ENCODE assay signal across 8 cellular contexts in the genomic region with DNA sequence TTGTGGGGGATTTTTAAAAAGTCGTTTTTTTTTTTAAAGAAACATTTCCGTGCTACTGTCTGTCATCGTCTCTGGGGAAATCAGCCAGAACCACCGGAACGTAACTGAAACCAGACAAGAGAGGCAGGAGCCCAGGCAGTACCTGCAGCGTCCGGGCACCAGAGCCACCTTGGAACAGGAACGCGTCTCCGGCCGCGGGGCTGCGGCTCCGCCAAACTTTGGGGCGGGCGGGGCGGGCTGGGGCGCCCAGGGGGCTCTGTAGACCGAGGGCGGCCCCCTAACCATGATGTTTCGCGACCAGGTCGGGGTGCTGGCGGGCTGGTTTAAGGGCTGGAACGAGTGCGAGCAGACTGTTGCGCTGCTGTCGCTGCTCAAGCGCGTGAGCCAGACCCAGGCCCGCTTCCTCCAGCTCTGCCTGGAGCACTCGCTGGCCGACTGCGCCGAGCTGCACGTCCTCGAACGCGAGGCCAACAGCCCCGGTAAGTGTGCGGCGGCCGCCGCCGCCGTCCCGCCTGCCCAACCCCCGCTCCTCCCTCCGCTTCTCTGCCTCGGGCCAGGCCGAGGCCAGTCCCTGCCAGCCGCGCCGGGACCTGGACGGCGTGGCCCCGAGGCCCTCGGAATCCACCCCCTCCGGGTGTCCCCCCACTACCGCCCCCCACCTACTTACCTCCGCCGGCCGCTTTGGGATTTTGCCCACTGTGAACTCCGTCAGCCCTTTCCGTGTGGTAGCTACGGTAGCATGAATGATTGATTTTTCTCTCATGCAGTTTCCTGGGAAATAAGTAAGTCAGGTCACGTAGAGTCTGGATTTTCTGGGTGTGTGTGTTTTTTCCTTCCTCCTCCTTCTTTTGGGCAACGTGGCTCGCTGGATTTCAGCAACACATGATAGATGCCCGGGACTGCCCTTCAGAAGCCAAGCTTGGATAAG.
DNase-seq lines count a peak whose midpoint lies in the region; ATAC-seq, FAIRE-seq and TF ChIP-seq lines count a peak whose summit lies in the region.

No MANE protein-coding gene starts in this region.

- no peak for ATAC-seq in GM18511 (IDR thresholded peaks at IDR 0.05; ENCODE audit: unreplicated experiment)

- H3K4me3 ChIP-seq in WERI-Rb-1 (ENCODE audit: low read depth, low read length), result peak overlapping the region; percentile 94
- peak overlapping the region; percentile 53 to 75 (median 67) for H3K4me3 ChIP-seq in skin epidermis

- no peaks in the 10 kb centered on the region for H3K27me3 ChIP-seq in WERI-Rb-1 (ENCODE audit: insufficient read depth, low read depth, severe bottlenecking)

- H3K9me3 ChIP-seq in WERI-Rb-1 (ENCODE audit: severe bottlenecking), result no peaks in the 10 kb centered on the region

- DNase-seq in DMS53 treated with DMSO at 0.1 percent for 48 hours (lab: John Stamatoyannopoulos, UW; ENCODE audit: unreplicated experiment) (peak; percentile 23), HTR-8/SVneo (ENCODE audit: insufficient read length, low spot score) (no peak), WERI-Rb-1 (peak; percentile 33), caudate nucleus (lab: John Stamatoyannopoulos, UW) (peak in 39 of 61 donors; percentile 6 to 62 (median 31)), iris pigment epithelial cell (ENCODE audit: low read depth) (peak; percentile 61), NCI-H1436 treated with DMSO at 0.1 percent for 48 hours (lab: John Stamatoyannopoulos, UW) (no peak)

- TF ChIP-seq CTCF in WERI-Rb-1 (IDR thresholded peaks at IDR 0.05; ENCODE audit: low read depth, low read length), result no peak

- peaks cover 13% of the 10 kb centered on the region for H3K36me3 ChIP-seq in WERI-Rb-1

- peak; percentile 85 for FAIRE-seq in HTR-8/SVneo (lab: Jason Lieb, UNC)

- H3K27ac ChIP-seq in WERI-Rb-1, result peak overlapping the region; percentile 67
- peak overlapping the region; percentile 93 for H3K27ac ChIP-seq in caudate nucleus (ENCODE audit: low read depth, low read length)
- H3K27ac ChIP-seq in skin epidermis, result peak overlapping the region in 19 of 21 experiments; percentile 66 to 97 (median 88)

Comparison
In these comparisons a context has a peak if more than half of its experiments do, and no peak if none do; other contexts are left out.
1. DNase-seq: peak in DMS53 treated with DMSO at 0.1 percent for 48 hours (single experiment), WERI-Rb-1 (single experiment), caudate nucleus (39 of 61) and iris pigment epithelial cell (single experiment); none in HTR-8/SVneo (single experiment) and NCI-H1436 treated with DMSO at 0.1 percent for 48 hours (single experiment).
2. Peak in every context shown above with its lines, with median percentiles within 50 percentile points of each other: H3K27ac ChIP-seq.